ENCODE assay signal across 1 cellular context in the genomic region with DNA sequence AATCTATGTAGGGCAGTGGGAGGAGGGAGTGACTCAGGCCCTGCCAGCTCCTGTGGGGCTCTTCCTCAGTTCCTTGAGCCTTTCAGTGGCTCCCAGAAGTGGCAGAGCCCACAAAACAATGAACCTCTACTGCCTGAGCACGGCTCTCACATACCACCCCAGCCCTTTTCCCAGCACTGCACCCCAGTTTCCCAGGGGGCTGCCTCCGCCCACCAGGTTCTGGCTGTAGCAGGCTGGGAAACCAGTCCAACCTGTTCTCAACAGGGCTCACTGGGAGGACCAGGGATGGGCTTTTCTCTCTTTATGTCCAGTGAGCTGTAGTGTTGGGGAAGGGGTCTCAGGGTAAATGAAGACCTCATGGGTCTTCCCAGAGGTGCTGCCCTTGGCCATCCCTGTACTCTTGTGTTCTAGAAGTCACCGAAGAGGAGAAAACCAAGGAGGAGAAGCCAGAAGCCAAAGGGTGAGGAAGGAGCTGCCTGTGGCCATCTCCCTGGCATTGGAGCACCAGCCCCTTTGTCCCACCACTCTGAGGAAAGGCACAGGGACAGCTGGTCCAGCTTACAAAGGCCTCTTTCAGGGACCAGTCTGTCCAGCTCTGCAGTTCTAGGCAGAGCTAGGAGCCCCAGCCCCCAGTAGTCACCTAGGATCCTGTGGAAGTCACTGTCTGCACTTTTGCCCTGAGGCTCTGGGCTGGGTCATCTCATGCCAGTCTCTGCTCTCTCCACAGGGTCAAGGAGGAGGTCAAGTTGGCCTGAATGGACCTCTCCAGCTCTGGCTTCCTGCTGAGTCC.
A peak's percentile ranks its signal among the peaks of the same experiment; 100 is the strongest.
TF ChIP-seq lines count a peak whose summit lies in the region.

No MANE protein-coding gene starts in this region.

TF ChIP-seq in K562, 482 proteins besides CTCF, POLR2A, EP300 and RAD21:
- TF ChIP-seq POLR2AphosphoS5 (IDR thresholded peaks at IDR 0.05; ENCODE audit: control insufficient read depth, insufficient read depth, low read depth, low read length): peak; percentile 51; the same call in 1 of the 2 replicates
- no peak for TF ChIP-seq EWSR1 (IDR thresholded peaks at IDR 0.05; ENCODE audit: borderline replicate concordance, low read depth, partially characterized antibody)
- TF ChIP-seq HNRNPUL1 (IDR thresholded peaks at IDR 0.05; ENCODE audit: low read length): peak; percentile 9; the same call in 1 of the 2 replicates
- TF ChIP-seq, protein P1, sequence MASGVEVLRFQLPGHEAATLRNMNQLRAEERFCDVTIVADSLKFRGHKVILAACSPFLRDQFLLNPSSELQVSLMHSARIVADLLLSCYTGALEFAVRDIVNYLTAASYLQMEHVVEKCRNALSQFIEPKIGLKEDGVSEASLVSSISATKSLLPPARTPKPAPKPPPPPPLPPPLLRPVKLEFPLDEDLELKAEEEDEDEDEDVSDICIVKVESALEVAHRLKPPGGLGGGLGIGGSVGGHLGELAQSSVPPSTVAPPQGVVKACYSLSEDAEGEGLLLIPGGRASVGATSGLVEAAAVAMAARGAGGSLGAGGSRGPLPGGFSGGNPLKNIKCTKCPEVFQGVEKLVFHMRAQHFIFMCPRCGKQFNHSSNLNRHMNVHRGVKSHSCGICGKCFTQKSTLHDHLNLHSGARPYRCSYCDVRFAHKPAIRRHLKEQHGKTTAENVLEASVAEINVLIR (CRISPR knock-in tag; IDR thresholded peaks at IDR 0.05): no peak
- no peak for TF ChIP-seq LARP7 (IDR thresholded peaks at IDR 0.05)
- TF ChIP-seq ZBTB7A (IDR thresholded peaks at IDR 0.05; ENCODE audit: borderline replicate concordance, control insufficient read depth, low read depth, low read length): 0 out of 2 replicates have a peak, but pooled peaks have one; percentile 23
- peak; percentile 43; the same call in 1 of the 2 replicates for TF ChIP-seq POLR2G (IDR thresholded peaks at IDR 0.05; ENCODE audit: low read depth, low read length)
- TF ChIP-seq, protein P2, sequence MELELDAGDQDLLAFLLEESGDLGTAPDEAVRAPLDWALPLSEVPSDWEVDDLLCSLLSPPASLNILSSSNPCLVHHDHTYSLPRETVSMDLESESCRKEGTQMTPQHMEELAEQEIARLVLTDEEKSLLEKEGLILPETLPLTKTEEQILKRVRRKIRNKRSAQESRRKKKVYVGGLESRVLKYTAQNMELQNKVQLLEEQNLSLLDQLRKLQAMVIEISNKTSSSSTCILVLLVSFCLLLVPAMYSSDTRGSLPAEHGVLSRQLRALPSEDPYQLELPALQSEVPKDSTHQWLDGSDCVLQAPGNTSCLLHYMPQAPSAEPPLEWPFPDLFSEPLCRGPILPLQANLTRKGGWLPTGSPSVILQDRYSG (tag; conservative IDR thresholded peaks at IDR 0.05; ENCODE audit: low read depth): no peak
- TF ChIP-seq POLR2B (IDR thresholded peaks at IDR 0.05; ENCODE audit: low read depth, partially characterized antibody): peak; percentile 39
- 0 out of 2 replicates have a peak, but pooled peaks have one; percentile 63 for TF ChIP-seq POLR2AphosphoS2 (IDR thresholded peaks at IDR 0.05; ENCODE audit: low read length)
- peak; percentile 11; the same call in 1 of the 2 replicates for TF ChIP-seq PML (IDR thresholded peaks at IDR 0.05; ENCODE audit: low read length)
- peak; percentile 81 for TF ChIP-seq SIRT6 (IDR thresholded peaks at IDR 0.05; ENCODE audit: low read depth, low read length)
- peak; percentile 55; the same call in 1 of the 2 replicates for TF ChIP-seq SUPT5H (IDR thresholded peaks at IDR 0.05)
- peak; percentile 42; the same call in 1 of the 2 replicates for TF ChIP-seq RBFOX2 (IDR thresholded peaks at IDR 0.05; ENCODE audit: low read depth, low read length)
